ENCODE assay signal across 25 cellular contexts in the genomic region with DNA sequence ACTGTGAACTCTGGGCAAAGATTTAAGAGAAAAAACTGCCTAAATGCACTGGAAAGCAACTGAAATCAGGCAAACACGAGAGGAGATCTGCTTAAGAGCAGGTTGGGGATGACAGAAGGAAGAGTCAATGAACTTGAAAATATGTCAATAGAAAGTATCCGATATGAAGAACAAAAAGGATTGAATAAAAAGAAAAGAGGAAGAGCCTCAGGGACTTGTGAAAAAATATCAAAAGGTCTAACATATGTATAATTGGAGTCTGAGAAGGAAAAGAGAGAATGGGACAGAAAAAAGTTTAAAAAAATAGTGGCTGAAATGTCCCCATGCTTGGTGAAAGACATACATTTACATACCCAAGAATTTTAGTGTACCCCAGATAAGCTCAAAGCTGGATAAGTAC.
A peak's percentile ranks its signal among the peaks of the same experiment; 100 is the strongest.
DNase-seq lines count a peak whose midpoint lies in the region; ATAC-seq and TF ChIP-seq lines count a peak whose summit lies in the region.
"Had no signal": no experiment of that assay in that cellular context is flagged by ENCODE, and none has a peak within 500 bp of the region (broad histone marks: within the 10 kb centered on the region; RNA-seq: fewer than 3 reads in every experiment).

No MANE protein-coding gene starts in this region.

- H3K36me3 ChIP-seq in HCT116 (ENCODE audit: control insufficient read depth in 1 of 2, insufficient read depth in 2 of 2, low read length in 2 of 2) (no peaks in the 10 kb centered on the region), adipocyte (ENCODE audit: control insufficient read depth, insufficient read depth, low read length, severe bottlenecking) (no peaks in the 10 kb centered on the region), neutrophil (no peaks in the 10 kb centered on the region)
- H3K36me3 ChIP-seq: adrenal gland, cardiac muscle cell, gastrocnemius medialis, sigmoid colon, stomach, transverse colon had no signal

- RAD21 ChIA-PET in HCT116 (lab: Charles Lee; ENCODE audit: low non-redundant PET in 1 of 2, low total read pairs in 2 of 2, uncharacterized antibody in 2 of 2, unreplicated experiment in 2 of 2): no interaction called here

- H3K27me3 ChIP-seq in HCT116 (ENCODE audit: insufficient read depth, low read length) (peaks cover under 1% of the 10 kb centered on the region; the same call in 1 of the 2 replicates), adipocyte (replicated peaks; ENCODE audit: control insufficient read depth, insufficient read depth, low read length) (peaks cover 6% of the 10 kb centered on the region), neutrophil (no peaks in the 10 kb centered on the region)
- H3K27me3 ChIP-seq: adrenal gland, cardiac muscle cell, gastrocnemius medialis, sigmoid colon, stomach, transverse colon had no signal

- no peak for TF ChIP-seq RAD21 in HCT116 (IDR thresholded peaks at IDR 0.05; ENCODE audit: low read depth)

- ATAC-seq in HCT116: no peak
- ATAC-seq: gastrocnemius medialis, mucosa of descending colon had no signal

- no peaks in the 10 kb centered on the region for H3K79me2 ChIP-seq in HCT116 (ENCODE audit: insufficient read depth, low read length)

- H2AFZ ChIP-seq in HCT116 (ENCODE audit: low read depth, low read length, poor library complexity, severe bottlenecking): no peak overlapping the region

- no peak overlapping the region for H3K4me2 ChIP-seq in HCT116 (ENCODE audit: low read length)

- BruUV-seq in HCT116 (replicated peaks; lab: Mats Ljungman, UMichigan): no TSS peak

- intact Hi-C loops in HCT116 (cut with micrococcal nuclease): no loop called here

- POLR2A ChIA-PET in HCT116 (lab: Charles Lee) (no interaction called here), GM10248 (lab: Yijun Ruan, JAX) (no interaction called here)

- H3K9me3 ChIP-seq in HCT116 (ENCODE audit: control insufficient read depth in 1 of 2, insufficient read depth in 1 of 2, low read depth in 1 of 2, low read length in 2 of 2) (peaks cover 0 to 11% of the 10 kb centered on the region in 2 experiments; a peak in 1 of 4 replicates), adipocyte (ENCODE audit: control insufficient read depth, low read length) (peaks cover 37% of the 10 kb centered on the region), neutrophil (no peaks in the 10 kb centered on the region)

- CTCF ChIA-PET in HCT116 (lab: Charles Lee): no interaction called here
- CTCF ChIA-PET in GM10248 (lab: Yijun Ruan, JAX): no interaction called here

- H3K4me1 ChIP-seq in HCT116 (ENCODE audit: control insufficient read depth in 1 of 2, insufficient read depth in 2 of 2, low read length in 2 of 2): no peaks in the 10 kb centered on the region
- H3K4me1 ChIP-seq in adipocyte (ENCODE audit: control insufficient read depth, insufficient read depth, low read length): no peaks in the 10 kb centered on the region
- H3K4me1 ChIP-seq in neutrophil (ENCODE audit: control insufficient read depth in 1 of 2, insufficient read depth in 1 of 2, low read depth in 1 of 2, low read length in 1 of 2): peaks cover 25 to 41% of the 10 kb centered on the region in 2 experiments
- H3K4me1 ChIP-seq: adrenal gland, gastrocnemius medialis, stomach, transverse colon had no signal

- DNase-seq in HCT116 (ENCODE audit: low read depth, low spot score) (peak; percentile 16), adipocyte (ENCODE audit: low read depth) (peak; percentile 17), fibroblast of peridontal ligament (ENCODE audit: extremely low read depth) (peak; percentile 57), GM10248 (ENCODE audit: extremely low spot score) (no peak), NCI-H446 treated with DMSO at 0.1 percent for 48 hours (lab: John Stamatoyannopoulos, UW) (no peak), NCI-H2227 (lab: John Stamatoyannopoulos, UW; ENCODE audit: unreplicated experiment) (no peak)
- DNase-seq: activated CD4-positive, alpha-beta T cell treated with anti-CD3 and anti-CD28 coated beads for 1 hour; activated naive CD4-positive, alpha-beta T cell; adrenal gland; CD4-positive, CD25-positive, alpha-beta regulatory T cell; DMS 273 treated with DMSO at 0.1 percent for 48 hours; gastrocnemius medialis; Kasumi-1; mucosa of descending colon; MV-4-11; NCI-H187; NCI-H526 treated with DMSO at 0.1 percent for 48 hours; nephron progenitor cell; posterior cingulate gyrus; sigmoid colon; stomach; transverse colon had no signal

- no peak for TF ChIP-seq CTCF in HCT116 (IDR thresholded peaks at IDR 0.05 in 2 of 3, conservative IDR thresholded peaks at IDR 0.05 in 1 of 3; ENCODE audit: borderline replicate concordance in 1 of 3, insufficient read depth in 1 of 3, low read depth in 2 of 3, low read length in 2 of 3)
- TF ChIP-seq CTCF in neutrophil (IDR thresholded peaks at IDR 0.05): no peak
- TF ChIP-seq CTCF in GM10248 (IDR thresholded peaks at IDR 0.05; ENCODE audit: control extremely low read depth, extremely low read depth, low read depth, missing control alignments): no peak

- H3K9ac ChIP-seq in HCT116 (ENCODE audit: low read length): no peak overlapping the region
- no peak overlapping the region for H3K9ac ChIP-seq in adipocyte (ENCODE audit: low read length)

- no peaks in the 10 kb centered on the region for H3K9me2 ChIP-seq in HCT116 (ENCODE audit: insufficient read depth)

- H3K27ac ChIP-seq in HCT116 (ENCODE audit: low read depth, low read length): no peak overlapping the region
- peak overlapping the region; percentile 78 for H3K27ac ChIP-seq in neutrophil
- H3K27ac ChIP-seq: adrenal gland, cardiac muscle cell, gastrocnemius medialis, sigmoid colon, SK-N-MC, stomach, transverse colon had no signal

- no peak for TF ChIP-seq POLR2A in HCT116 (IDR thresholded peaks at IDR 0.05; ENCODE audit: borderline replicate concordance, extremely low read depth, insufficient read depth, insufficient read length)

- no peak overlapping the region for H3K4me3 ChIP-seq in HCT116 (replicated peaks in 1 of 2; ENCODE audit: low read depth in 1 of 2, low read length in 2 of 2)
- no peak overlapping the region for H3K4me3 ChIP-seq in adipocyte (ENCODE audit: low read length)
- H3K4me3 ChIP-seq in neutrophil (ENCODE audit: low read depth in 1 of 2, low read length in 1 of 2): no peak overlapping the region
- H3K4me3 ChIP-seq: adrenal gland, cardiac muscle cell, gastrocnemius medialis, mucosa of descending colon, sigmoid colon, SK-N-MC, stomach, transverse colon had no signal

- H4K20me1 ChIP-seq in HCT116 (ENCODE audit: insufficient read depth): no peaks in the 10 kb centered on the region

TF ChIP-seq in HCT116, 20 proteins besides CTCF, POLR2A, EP300 and RAD21 (continues in another document):
- TF ChIP-seq EZH2phosphoT487 (IDR thresholded peaks at IDR 0.05; ENCODE audit: borderline replicate concordance): no peak
- no peak for TF ChIP-seq SP1 (IDR thresholded peaks at IDR 0.05; ENCODE audit: low read depth)
- TF ChIP-seq ZNF274 (IDR thresholded peaks at IDR 0.05; ENCODE audit: low read depth, low read length): no peak
- TF ChIP-seq TCF7L2 (IDR thresholded peaks at IDR 0.05; ENCODE audit: borderline replicate concordance, extremely low read depth, insufficient read depth, insufficient read length): no peak
- TF ChIP-seq JUND (IDR thresholded peaks at IDR 0.05): no peak
- TF ChIP-seq, protein P1, sequence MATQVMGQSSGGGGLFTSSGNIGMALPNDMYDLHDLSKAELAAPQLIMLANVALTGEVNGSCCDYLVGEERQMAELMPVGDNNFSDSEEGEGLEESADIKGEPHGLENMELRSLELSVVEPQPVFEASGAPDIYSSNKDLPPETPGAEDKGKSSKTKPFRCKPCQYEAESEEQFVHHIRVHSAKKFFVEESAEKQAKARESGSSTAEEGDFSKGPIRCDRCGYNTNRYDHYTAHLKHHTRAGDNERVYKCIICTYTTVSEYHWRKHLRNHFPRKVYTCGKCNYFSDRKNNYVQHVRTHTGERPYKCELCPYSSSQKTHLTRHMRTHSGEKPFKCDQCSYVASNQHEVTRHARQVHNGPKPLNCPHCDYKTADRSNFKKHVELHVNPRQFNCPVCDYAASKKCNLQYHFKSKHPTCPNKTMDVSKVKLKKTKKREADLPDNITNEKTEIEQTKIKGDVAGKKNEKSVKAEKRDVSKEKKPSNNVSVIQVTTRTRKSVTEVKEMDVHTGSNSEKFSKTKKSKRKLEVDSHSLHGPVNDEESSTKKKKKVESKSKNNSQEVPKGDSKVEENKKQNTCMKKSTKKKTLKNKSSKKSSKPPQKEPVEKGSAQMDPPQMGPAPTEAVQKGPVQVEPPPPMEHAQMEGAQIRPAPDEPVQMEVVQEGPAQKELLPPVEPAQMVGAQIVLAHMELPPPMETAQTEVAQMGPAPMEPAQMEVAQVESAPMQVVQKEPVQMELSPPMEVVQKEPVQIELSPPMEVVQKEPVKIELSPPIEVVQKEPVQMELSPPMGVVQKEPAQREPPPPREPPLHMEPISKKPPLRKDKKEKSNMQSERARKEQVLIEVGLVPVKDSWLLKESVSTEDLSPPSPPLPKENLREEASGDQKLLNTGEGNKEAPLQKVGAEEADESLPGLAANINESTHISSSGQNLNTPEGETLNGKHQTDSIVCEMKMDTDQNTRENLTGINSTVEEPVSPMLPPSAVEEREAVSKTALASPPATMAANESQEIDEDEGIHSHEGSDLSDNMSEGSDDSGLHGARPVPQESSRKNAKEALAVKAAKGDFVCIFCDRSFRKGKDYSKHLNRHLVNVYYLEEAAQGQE (IDR thresholded peaks at IDR 0.05; ENCODE audit: low read depth): no peak
- no peak for TF ChIP-seq ZFX (IDR thresholded peaks at IDR 0.05)
- TF ChIP-seq, protein P2, sequence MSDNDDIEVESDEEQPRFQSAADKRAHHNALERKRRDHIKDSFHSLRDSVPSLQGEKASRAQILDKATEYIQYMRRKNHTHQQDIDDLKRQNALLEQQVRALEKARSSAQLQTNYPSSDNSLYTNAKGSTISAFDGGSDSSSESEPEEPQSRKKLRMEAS (IDR thresholded peaks at IDR 0.05): no peak
- TF ChIP-seq CEBPB (IDR thresholded peaks at IDR 0.05; ENCODE audit: low read depth): no peak
- TF ChIP-seq YY1 (IDR thresholded peaks at IDR 0.05; ENCODE audit: extremely low read depth, insufficient replicate concordance, low read depth, low read length): no peak
- no peak for TF ChIP-seq FOSL1 (IDR thresholded peaks at IDR 0.05; ENCODE audit: low read depth)
- TF ChIP-seq EZH2 (IDR thresholded peaks at IDR 0.05): no peak
- TF ChIP-seq EGR1 (IDR thresholded peaks at IDR 0.05; ENCODE audit: low read depth): no peak
- TF ChIP-seq CBX3 (IDR thresholded peaks at IDR 0.05; ENCODE audit: low read depth): no peak

Comparison
In these comparisons a context has a peak if more than half of its experiments do, and no peak if none do; other contexts are left out.
1. DNase-seq: peak in HCT116 (single experiment), adipocyte (single experiment) and fibroblast of peridontal ligament (single experiment); none in GM10248 (single experiment), NCI-H446 treated with DMSO at 0.1 percent for 48 hours (single experiment) and NCI-H2227 (single experiment).